In the genomic region with DNA sequence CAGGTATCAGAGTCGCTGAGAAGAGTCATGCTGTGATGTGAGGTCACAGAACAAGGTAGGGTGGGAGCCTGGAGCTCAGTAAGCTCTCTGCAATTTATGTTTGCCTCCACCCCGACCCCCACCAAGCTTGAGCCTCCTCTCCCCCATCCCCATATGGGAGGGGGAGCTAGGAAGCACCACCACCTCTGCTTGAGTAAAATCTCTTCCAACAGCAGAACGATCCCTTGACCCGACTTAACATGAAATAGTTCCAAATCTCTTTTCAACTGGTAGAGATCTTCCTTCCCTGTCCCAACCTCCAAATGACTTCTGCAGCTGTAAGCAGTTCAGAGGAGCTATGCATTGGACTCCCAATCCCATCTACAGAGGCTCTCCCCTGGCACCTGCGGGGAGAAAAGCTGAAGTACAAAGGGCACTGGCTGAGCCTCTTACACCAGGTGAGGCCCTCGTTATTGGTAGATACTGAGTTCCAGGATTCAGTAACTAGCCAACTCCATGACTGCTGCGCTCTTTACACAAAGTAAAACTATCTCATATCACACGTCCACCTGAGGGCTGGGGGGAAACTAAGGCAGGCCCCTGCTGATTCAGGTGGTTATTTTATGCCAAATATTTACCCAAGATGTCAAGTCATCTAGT, we compare ENCODE assay signal across 1 cellular context.
TF ChIP-seq lines count a peak whose summit lies in the region.

No MANE protein-coding gene starts in this region.

TF ChIP-seq in K562, 482 proteins besides CTCF, POLR2A, EP300 and RAD21 (continued from another document):
- TF ChIP-seq, protein P1, sequence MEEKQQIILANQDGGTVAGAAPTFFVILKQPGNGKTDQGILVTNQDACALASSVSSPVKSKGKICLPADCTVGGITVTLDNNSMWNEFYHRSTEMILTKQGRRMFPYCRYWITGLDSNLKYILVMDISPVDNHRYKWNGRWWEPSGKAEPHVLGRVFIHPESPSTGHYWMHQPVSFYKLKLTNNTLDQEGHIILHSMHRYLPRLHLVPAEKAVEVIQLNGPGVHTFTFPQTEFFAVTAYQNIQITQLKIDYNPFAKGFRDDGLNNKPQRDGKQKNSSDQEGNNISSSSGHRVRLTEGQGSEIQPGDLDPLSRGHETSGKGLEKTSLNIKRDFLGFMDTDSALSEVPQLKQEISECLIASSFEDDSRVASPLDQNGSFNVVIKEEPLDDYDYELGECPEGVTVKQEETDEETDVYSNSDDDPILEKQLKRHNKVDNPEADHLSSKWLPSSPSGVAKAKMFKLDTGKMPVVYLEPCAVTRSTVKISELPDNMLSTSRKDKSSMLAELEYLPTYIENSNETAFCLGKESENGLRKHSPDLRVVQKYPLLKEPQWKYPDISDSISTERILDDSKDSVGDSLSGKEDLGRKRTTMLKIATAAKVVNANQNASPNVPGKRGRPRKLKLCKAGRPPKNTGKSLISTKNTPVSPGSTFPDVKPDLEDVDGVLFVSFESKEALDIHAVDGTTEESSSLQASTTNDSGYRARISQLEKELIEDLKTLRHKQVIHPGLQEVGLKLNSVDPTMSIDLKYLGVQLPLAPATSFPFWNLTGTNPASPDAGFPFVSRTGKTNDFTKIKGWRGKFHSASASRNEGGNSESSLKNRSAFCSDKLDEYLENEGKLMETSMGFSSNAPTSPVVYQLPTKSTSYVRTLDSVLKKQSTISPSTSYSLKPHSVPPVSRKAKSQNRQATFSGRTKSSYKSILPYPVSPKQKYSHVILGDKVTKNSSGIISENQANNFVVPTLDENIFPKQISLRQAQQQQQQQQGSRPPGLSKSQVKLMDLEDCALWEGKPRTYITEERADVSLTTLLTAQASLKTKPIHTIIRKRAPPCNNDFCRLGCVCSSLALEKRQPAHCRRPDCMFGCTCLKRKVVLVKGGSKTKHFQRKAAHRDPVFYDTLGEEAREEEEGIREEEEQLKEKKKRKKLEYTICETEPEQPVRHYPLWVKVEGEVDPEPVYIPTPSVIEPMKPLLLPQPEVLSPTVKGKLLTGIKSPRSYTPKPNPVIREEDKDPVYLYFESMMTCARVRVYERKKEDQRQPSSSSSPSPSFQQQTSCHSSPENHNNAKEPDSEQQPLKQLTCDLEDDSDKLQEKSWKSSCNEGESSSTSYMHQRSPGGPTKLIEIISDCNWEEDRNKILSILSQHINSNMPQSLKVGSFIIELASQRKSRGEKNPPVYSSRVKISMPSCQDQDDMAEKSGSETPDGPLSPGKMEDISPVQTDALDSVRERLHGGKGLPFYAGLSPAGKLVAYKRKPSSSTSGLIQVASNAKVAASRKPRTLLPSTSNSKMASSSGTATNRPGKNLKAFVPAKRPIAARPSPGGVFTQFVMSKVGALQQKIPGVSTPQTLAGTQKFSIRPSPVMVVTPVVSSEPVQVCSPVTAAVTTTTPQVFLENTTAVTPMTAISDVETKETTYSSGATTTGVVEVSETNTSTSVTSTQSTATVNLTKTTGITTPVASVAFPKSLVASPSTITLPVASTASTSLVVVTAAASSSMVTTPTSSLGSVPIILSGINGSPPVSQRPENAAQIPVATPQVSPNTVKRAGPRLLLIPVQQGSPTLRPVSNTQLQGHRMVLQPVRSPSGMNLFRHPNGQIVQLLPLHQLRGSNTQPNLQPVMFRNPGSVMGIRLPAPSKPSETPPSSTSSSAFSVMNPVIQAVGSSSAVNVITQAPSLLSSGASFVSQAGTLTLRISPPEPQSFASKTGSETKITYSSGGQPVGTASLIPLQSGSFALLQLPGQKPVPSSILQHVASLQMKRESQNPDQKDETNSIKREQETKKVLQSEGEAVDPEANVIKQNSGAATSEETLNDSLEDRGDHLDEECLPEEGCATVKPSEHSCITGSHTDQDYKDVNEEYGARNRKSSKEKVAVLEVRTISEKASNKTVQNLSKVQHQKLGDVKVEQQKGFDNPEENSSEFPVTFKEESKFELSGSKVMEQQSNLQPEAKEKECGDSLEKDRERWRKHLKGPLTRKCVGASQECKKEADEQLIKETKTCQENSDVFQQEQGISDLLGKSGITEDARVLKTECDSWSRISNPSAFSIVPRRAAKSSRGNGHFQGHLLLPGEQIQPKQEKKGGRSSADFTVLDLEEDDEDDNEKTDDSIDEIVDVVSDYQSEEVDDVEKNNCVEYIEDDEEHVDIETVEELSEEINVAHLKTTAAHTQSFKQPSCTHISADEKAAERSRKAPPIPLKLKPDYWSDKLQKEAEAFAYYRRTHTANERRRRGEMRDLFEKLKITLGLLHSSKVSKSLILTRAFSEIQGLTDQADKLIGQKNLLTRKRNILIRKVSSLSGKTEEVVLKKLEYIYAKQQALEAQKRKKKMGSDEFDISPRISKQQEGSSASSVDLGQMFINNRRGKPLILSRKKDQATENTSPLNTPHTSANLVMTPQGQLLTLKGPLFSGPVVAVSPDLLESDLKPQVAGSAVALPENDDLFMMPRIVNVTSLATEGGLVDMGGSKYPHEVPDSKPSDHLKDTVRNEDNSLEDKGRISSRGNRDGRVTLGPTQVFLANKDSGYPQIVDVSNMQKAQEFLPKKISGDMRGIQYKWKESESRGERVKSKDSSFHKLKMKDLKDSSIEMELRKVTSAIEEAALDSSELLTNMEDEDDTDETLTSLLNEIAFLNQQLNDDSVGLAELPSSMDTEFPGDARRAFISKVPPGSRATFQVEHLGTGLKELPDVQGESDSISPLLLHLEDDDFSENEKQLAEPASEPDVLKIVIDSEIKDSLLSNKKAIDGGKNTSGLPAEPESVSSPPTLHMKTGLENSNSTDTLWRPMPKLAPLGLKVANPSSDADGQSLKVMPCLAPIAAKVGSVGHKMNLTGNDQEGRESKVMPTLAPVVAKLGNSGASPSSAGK (IDR thresholded peaks at IDR 0.05) = no peak
- TF ChIP-seq TRIM24 (IDR thresholded peaks at IDR 0.05) (no peak), XRCC3 (IDR thresholded peaks at IDR 0.05) (no peak), BRD9 (IDR thresholded peaks at IDR 0.05; ENCODE audit: low read depth, partially characterized antibody) (no peak), TCF7 (IDR thresholded peaks at IDR 0.05; ENCODE audit: borderline replicate concordance) (no peak)
- TF ChIP-seq, protein P2, sequence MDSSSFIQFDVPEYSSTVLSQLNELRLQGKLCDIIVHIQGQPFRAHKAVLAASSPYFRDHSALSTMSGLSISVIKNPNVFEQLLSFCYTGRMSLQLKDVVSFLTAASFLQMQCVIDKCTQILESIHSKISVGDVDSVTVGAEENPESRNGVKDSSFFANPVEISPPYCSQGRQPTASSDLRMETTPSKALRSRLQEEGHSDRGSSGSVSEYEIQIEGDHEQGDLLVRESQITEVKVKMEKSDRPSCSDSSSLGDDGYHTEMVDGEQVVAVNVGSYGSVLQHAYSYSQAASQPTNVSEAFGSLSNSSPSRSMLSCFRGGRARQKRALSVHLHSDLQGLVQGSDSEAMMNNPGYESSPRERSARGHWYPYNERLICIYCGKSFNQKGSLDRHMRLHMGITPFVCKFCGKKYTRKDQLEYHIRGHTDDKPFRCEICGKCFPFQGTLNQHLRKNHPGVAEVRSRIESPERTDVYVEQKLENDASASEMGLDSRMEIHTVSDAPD (CRISPR knock-in tag; IDR thresholded peaks at IDR 0.05) = no peak
TF ChIP-seq in K562: peak in this region for 50.
